ENCODE assay signal across 2 cellular contexts in genomic region chr12:6716031-6716873, GRCh38.
A peak's percentile ranks its signal among the peaks of the same experiment; 100 is the strongest.
TF ChIP-seq lines count a peak whose summit lies in the region.

No MANE protein-coding gene starts in this region.

TF ChIP-seq in HEK293, 187 proteins besides CTCF, POLR2A, EP300 and RAD21:
- TF ChIP-seq SP2 (tag by site-specific recombination; IDR thresholded peaks at IDR 0.05), result peak; percentile 11; the same call in 1 of the 2 replicates

TF ChIP-seq in HepG2, 621 proteins besides CTCF, POLR2A, EP300 and RAD21:
- peak; percentile 73 for TF ChIP-seq NFYC (CRISPR knock-in tag; IDR thresholded peaks at IDR 0.05)
